Comparison of ENCODE assay signal across 13 cellular contexts in the genomic region with DNA sequence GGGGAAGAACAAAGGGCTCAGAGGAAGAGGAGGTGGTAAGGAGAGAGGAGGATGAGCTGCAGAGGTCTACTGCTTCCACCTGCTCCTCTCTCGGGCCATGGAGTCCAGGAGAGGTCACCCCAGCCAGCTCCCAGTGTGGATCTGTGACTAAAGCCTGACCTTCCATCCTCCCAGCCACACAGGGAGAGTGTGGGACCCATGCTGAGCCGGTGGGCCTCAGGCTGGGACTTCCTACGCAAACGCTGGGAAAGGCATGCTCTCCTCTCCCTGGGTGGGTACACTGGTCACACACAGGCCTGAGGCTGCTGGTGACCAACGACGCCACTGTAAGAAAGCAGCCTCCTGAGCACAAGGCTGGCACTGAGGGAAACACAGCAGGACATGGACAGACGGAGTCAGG.
DNase-seq lines count a peak whose midpoint lies in the region; ATAC-seq and TF ChIP-seq lines count a peak whose summit lies in the region.
"Had no signal": no experiment of that assay in that cellular context is flagged by ENCODE, and none has a peak within 500 bp of the region (broad histone marks: within the 10 kb centered on the region; RNA-seq: fewer than 3 reads in every experiment).

No MANE protein-coding gene starts in this region.

- peaks cover 26% of the 10 kb centered on the region for H3K79me1 ChIP-seq in mesenchymal stem cell (replicated peaks; ENCODE audit: low read length, poor library complexity, severe bottlenecking)

- peak overlapping the region in 4 of 5 donors; percentile 7 to 21 (median 12) for H3K27ac ChIP-seq in stomach
- H3K27ac ChIP-seq in mesenchymal stem cell (ENCODE audit: low read length, poor library complexity, severe bottlenecking), result no peak overlapping the region
- no peak overlapping the region for H3K27ac ChIP-seq in testis
- H3K27ac ChIP-seq: left ventricle myocardium inferior, right atrium auricular region, SJCRH30 had no signal

- CTCF ChIA-PET in activated CD8-positive, alpha-beta memory T cell treated with anti-CD3 and anti-CD28 coated beads, Interleukin-2, amount 10 ng/mL, durations not matched to agents 7 days and 5 days (lab: Charles Lee), result interaction anchor here (0.7 to 3.6 kb wide), 8 partner anchors 10 to 188 kb away, joined by 3 to 14 read pairs (median 4); a partner anchor contains a TSS
- CTCF ChIA-PET in activated CD8-positive, alpha-beta T cell treated with anti-CD3 and anti-CD28 coated beads for 36 hours (lab: Charles Lee), result interaction anchor here (0.6 to 2.1 kb wide), 7 partner anchors 11 to 200 kb away, joined by 3 to 11 read pairs (median 4); no protein-coding TSS in a partner anchor

- H3K27me3 ChIP-seq in stomach (no peaks in the 10 kb centered on the region), mesenchymal stem cell (ENCODE audit: control insufficient read depth in 1 of 2, insufficient read depth in 1 of 2, low read length in 2 of 2) (peaks cover 0 to 38% of the 10 kb centered on the region in 2 experiments), testis (no peaks in the 10 kb centered on the region)
- H3K27me3 ChIP-seq: right atrium auricular region, SJCRH30 had no signal

- H3K14ac ChIP-seq in mesenchymal stem cell (ENCODE audit: low read length in 2 of 2), result no peak overlapping the region

- H3K27me3 Mint-ChIP-seq in activated CD8-positive, alpha-beta memory T cell treated with anti-CD3 and anti-CD28 coated beads, Interleukin-2, amount 10 ng/mL, durations not matched to agents 7 days and 5 days, result no peaks in the 10 kb centered on the region
- H3K27me3 Mint-ChIP-seq in activated CD8-positive, alpha-beta T cell treated with anti-CD3 and anti-CD28 coated beads for 36 hours, result no peaks in the 10 kb centered on the region

- H3K9ac ChIP-seq in mesenchymal stem cell (ENCODE audit: low read length), result no peak overlapping the region

- H3K4me1 ChIP-seq in stomach (peaks cover 4 to 57% (median 12%) of the 10 kb centered on the region in 4 donors), mesenchymal stem cell (ENCODE audit: control insufficient read depth, insufficient read depth, low read depth, low read length) (peaks cover 13% of the 10 kb centered on the region), testis (no peaks in the 10 kb centered on the region)
- H3K4me1 ChIP-seq: left ventricle myocardium inferior had no signal

- H3K4me3 ChIP-seq in stomach (no peak overlapping the region), mesenchymal stem cell (ENCODE audit: insufficient read depth in 1 of 2, low read depth in 1 of 2, low read length in 2 of 2) (no peak overlapping the region), testis (no peak overlapping the region)
- H3K4me3 ChIP-seq: left ventricle myocardium inferior, right atrium auricular region, SJCRH30 had no signal

- 89 to 96% (median 93%) methylated on average over 6 to 7 of the region's 7 CpGs for WGBS in stomach, 5 donors
- WGBS in mesenchymal stem cell, result 91% methylated on average over 7 of the region's 7 CpGs
- WGBS in testis, 2 donors, result 88 to 96% methylated on average over 4 to 7 of the region's 7 CpGs

- H3K36me3 Mint-ChIP-seq in activated CD8-positive, alpha-beta memory T cell treated with anti-CD3 and anti-CD28 coated beads, Interleukin-2, amount 10 ng/mL, durations not matched to agents 7 days and 5 days, result peaks cover 62% of the 10 kb centered on the region
- peaks cover 68% of the 10 kb centered on the region for H3K36me3 Mint-ChIP-seq in activated CD8-positive, alpha-beta T cell treated with anti-CD3 and anti-CD28 coated beads for 36 hours (ENCODE audit: low read depth)

- H2AFZ ChIP-seq in mesenchymal stem cell (ENCODE audit: low read depth, low read length), result no peak overlapping the region

- H2BK120ac ChIP-seq in mesenchymal stem cell (ENCODE audit: low read depth, low read length), result no peak overlapping the region

- no peak overlapping the region for H2AK5ac ChIP-seq in mesenchymal stem cell (ENCODE audit: low read length, severe bottlenecking)

- H3K4me1 Mint-ChIP-seq in activated CD8-positive, alpha-beta memory T cell treated with anti-CD3 and anti-CD28 coated beads, Interleukin-2, amount 10 ng/mL, durations not matched to agents 7 days and 5 days, result peaks cover 93% of the 10 kb centered on the region
- peaks cover 85% of the 10 kb centered on the region for H3K4me1 Mint-ChIP-seq in activated CD8-positive, alpha-beta T cell treated with anti-CD3 and anti-CD28 coated beads for 36 hours (ENCODE audit: low read depth)

- no peak overlapping the region for H3K4me2 ChIP-seq in mesenchymal stem cell (ENCODE audit: low read length, poor library complexity, severe bottlenecking)

- TF ChIP-seq POLR2A in stomach (IDR thresholded peaks at IDR 0.05), result no peak
- TF ChIP-seq POLR2A in testis (IDR thresholded peaks at IDR 0.05), result no peak

- peak overlapping the region; percentile 61 for H3K4me3 Mint-ChIP-seq in activated CD8-positive, alpha-beta memory T cell treated with anti-CD3 and anti-CD28 coated beads, Interleukin-2, amount 10 ng/mL, durations not matched to agents 7 days and 5 days
- H3K4me3 Mint-ChIP-seq in activated CD8-positive, alpha-beta T cell treated with anti-CD3 and anti-CD28 coated beads for 36 hours, result peak overlapping the region; percentile 65
- H3K4me3 Mint-ChIP-seq: nephron had no signal

- H2BK12ac ChIP-seq in mesenchymal stem cell (ENCODE audit: low read length in 2 of 2), result no peak overlapping the region

- H3K27ac Mint-ChIP-seq in activated CD8-positive, alpha-beta memory T cell treated with anti-CD3 and anti-CD28 coated beads, Interleukin-2, amount 10 ng/mL, durations not matched to agents 7 days and 5 days, result peak overlapping the region; percentile 97
- peak overlapping the region; percentile 99 for H3K27ac Mint-ChIP-seq in activated CD8-positive, alpha-beta T cell treated with anti-CD3 and anti-CD28 coated beads for 36 hours
- H3K27ac Mint-ChIP-seq: nephron had no signal

- H4K8ac ChIP-seq in mesenchymal stem cell (ENCODE audit: low read length), result no peak overlapping the region

- H4K91ac ChIP-seq in mesenchymal stem cell (ENCODE audit: low read length), result no peak overlapping the region

- intact Hi-C loops in activated CD8-positive, alpha-beta T cell treated with anti-CD3 and anti-CD28 coated beads for 36 hours (cut with micrococcal nuclease), result loop anchor here (2.0 to 5.0 kb wide), 2 partner anchors 51 to 106 kb away; no protein-coding TSS in a partner anchor
- intact Hi-C loops in stomach (cut with DNase I; ENCODE audit: low total_unique reads), result no loop called here
- intact Hi-C loops in testis (cut with DNase I; ENCODE audit: low total_unique reads), result no loop called here

- no peaks in the 10 kb centered on the region for H3K9me3 Mint-ChIP-seq in activated CD8-positive, alpha-beta memory T cell treated with anti-CD3 and anti-CD28 coated beads, Interleukin-2, amount 10 ng/mL, durations not matched to agents 7 days and 5 days (ENCODE audit: low read depth)
- no peaks in the 10 kb centered on the region for H3K9me3 Mint-ChIP-seq in activated CD8-positive, alpha-beta T cell treated with anti-CD3 and anti-CD28 coated beads for 36 hours
- H3K9me3 Mint-ChIP-seq: nephron had no signal

- POLR2A ChIA-PET in activated CD8-positive, alpha-beta T cell treated with anti-CD3 and anti-CD28 coated beads for 36 hours (lab: Charles Lee), result interaction anchor here (0.5 to 10.0 kb wide), 10 partner anchors 8 to 133 kb away, joined by 3 to 81 read pairs (median 4); no protein-coding TSS in a partner anchor

- no peak overlapping the region for H2BK5ac ChIP-seq in mesenchymal stem cell (ENCODE audit: low read depth, low read length, poor library complexity, severe bottlenecking)

- no peak for ATAC-seq in activated CD8-positive, alpha-beta memory T cell treated with anti-CD3 and anti-CD28 coated beads, Interleukin-2, amount 10 ng/mL, durations not matched to agents 7 days and 5 days
- ATAC-seq in activated CD8-positive, alpha-beta T cell treated with anti-CD3 and anti-CD28 coated beads for 36 hours, result no peak
- ATAC-seq in esophagus mucosa, result peak; percentile 4
- no peak for ATAC-seq in GM18519 (IDR thresholded peaks at IDR 0.05; ENCODE audit: low FRiP score, unreplicated experiment)

- no peak overlapping the region for H3K18ac ChIP-seq in mesenchymal stem cell (ENCODE audit: low read depth in 1 of 2, low read length in 2 of 2)

- no peak overlapping the region for H3K23ac ChIP-seq in mesenchymal stem cell (ENCODE audit: low read length in 2 of 2)

- DNase-seq in activated CD8-positive, alpha-beta memory T cell treated with anti-CD3 and anti-CD28 coated beads, Interleukin-2, amount 10 ng/mL, durations not matched to agents 7 days and 5 days, result no peak
- no peak for DNase-seq in activated CD8-positive, alpha-beta memory T cell treated with anti-CD3 and anti-CD28 coated beads for 24 hours
- DNase-seq in activated CD8-positive, alpha-beta T cell treated with anti-CD3 and anti-CD28 coated beads for 36 hours, result no peak
- no peak for DNase-seq in stomach
- DNase-seq in mesenchymal stem cell, result no peak
- no peak for DNase-seq in testis
- DNase-seq: left ventricle myocardium inferior, NCI-H1092, SJCRH30 had no signal

- H3K9me3 ChIP-seq in stomach, result peaks cover 0 to 9% (median 0%) of the 10 kb centered on the region in 4 donors
- no peaks in the 10 kb centered on the region for H3K9me3 ChIP-seq in mesenchymal stem cell (ENCODE audit: control insufficient read depth, low read length)
- H3K9me3 ChIP-seq in testis, result no peaks in the 10 kb centered on the region
- H3K9me3 ChIP-seq: right atrium auricular region, SJCRH30 had no signal

- no peak overlapping the region for H2BK15ac ChIP-seq in mesenchymal stem cell (ENCODE audit: low read depth, poor library complexity, severe bottlenecking)

- no peak overlapping the region for H3K4ac ChIP-seq in mesenchymal stem cell (ENCODE audit: low read depth in 1 of 2, low read length in 2 of 2)

- no peak for TF ChIP-seq EP300 in stomach (IDR thresholded peaks at IDR 0.05)

- H3K36me3 ChIP-seq in stomach, result no peaks in the 10 kb centered on the region
- no peaks in the 10 kb centered on the region for H3K36me3 ChIP-seq in mesenchymal stem cell (ENCODE audit: control insufficient read depth in 1 of 2, insufficient read depth in 2 of 2, low read depth in 1 of 2, low read length in 2 of 2)
- no peaks in the 10 kb centered on the region for H3K36me3 ChIP-seq in testis (ENCODE audit: low read depth, missing control alignments)
- H3K36me3 ChIP-seq: left ventricle myocardium inferior, right atrium auricular region had no signal

- no peak for TF ChIP-seq CTCF in activated CD8-positive, alpha-beta T cell treated with anti-CD3 and anti-CD28 coated beads for 36 hours (IDR thresholded peaks at IDR 0.05)
- no peak for TF ChIP-seq CTCF in stomach (IDR thresholded peaks at IDR 0.05)
- no peak for TF ChIP-seq CTCF in testis (IDR thresholded peaks at IDR 0.05)

Comparison
In these comparisons a context has a peak if more than half of its experiments do, and no peak if none do; other contexts are left out.
1. H3K27ac ChIP-seq: peak in stomach (4 of 5); none in mesenchymal stem cell (single experiment) and testis (0 of 2).